In genomic region chr18:43949291-43949690, GRCh38 we compare ENCODE assay signal across 26 cellular contexts.
"Had no signal": no experiment of that assay in that cellular context is flagged by ENCODE, and none has a peak within 500 bp of the region (broad histone marks: within the 10 kb centered on the region; RNA-seq: fewer than 3 reads in every experiment).

No MANE protein-coding gene starts in this region.

- H3K4me3 ChIP-seq: neural progenitor cell, ovary, right atrium auricular region, right lobe of liver, sigmoid colon, skin epidermis, stomach, thoracic aorta, thyroid gland, tibial nerve, upper lobe of left lung, vagina had no signal

- H3K4me1 ChIP-seq: neural progenitor cell, parathyroid adenoma, right atrium auricular region, right lobe of liver, sigmoid colon, stomach, thyroid gland, tibial nerve, upper lobe of left lung, vagina had no signal

- DNase-seq: naive thymus-derived CD4-positive, alpha-beta T cell; natural killer cell; occipital lobe; ovary; posterior cingulate gyrus; retina; right lobe of liver; sigmoid colon; stimulated activated CD4-positive, alpha-beta T cell treated with anti-CD3 and anti-CD28 coated beads, Interleukin-15, amount 100 ng/mL, for 24 hours; stimulated activated CD4-positive, alpha-beta T cell treated with anti-CD3 and anti-CD28 coated beads, Interleukin-2, amount 100 ng/mL, for 24 hours; stimulated activated CD4-positive, alpha-beta T cell treated with anti-CD3 and anti-CD28 coated beads, Interleukin-2, amount 100 ng/mL, for 48 hours; stimulated activated CD4-positive, alpha-beta T cell treated with anti-CD3 and anti-CD28 coated beads, Interleukin-4, amount 100 ng/mL, for 24 hours; stimulated activated naive B cell treated with anti-CD40 and anti-IgM and Interleukin-4, amounts not matched to agents 10 μg/mL and 1 μg/mL and 100 μg/mL, for 72 hours; stimulated activated naive CD4-positive, alpha-beta T cell treated with Interleukin-2 at 50 U/mL for 16 hours; stomach; thyroid gland; trophoblast cell; upper lobe of left lung had no signal

- H2AFZ ChIP-seq: neural progenitor cell, parathyroid adenoma had no signal

- H3K36me3 ChIP-seq: neural progenitor cell, ovary, right atrium auricular region, right lobe of liver, sigmoid colon, stomach, thoracic aorta, thyroid gland, tibial nerve, upper lobe of left lung, vagina had no signal

- H3K27ac ChIP-seq: neural progenitor cell, ovary, parathyroid adenoma, right atrium auricular region, right lobe of liver, sigmoid colon, skin epidermis, stomach, thoracic aorta, thyroid gland, tibial nerve, upper lobe of left lung, vagina had no signal

- H3K79me2 ChIP-seq: parathyroid adenoma had no signal

- H3K9ac ChIP-seq: neural progenitor cell, parathyroid adenoma had no signal

- ATAC-seq: naive thymus-derived CD4-positive, alpha-beta T cell; natural killer cell; right lobe of liver; stimulated activated effector memory CD8-positive, alpha-beta T cell treated with anti-CD3 and anti-CD28 coated beads, Interleukin-12 subunit alpha, Interleukin-12 subunit beta, amount 100 ng/mL, for 72 hours; stimulated activated naive B cell treated with anti-CD40 and anti-IgM and Interleukin-4, amounts not matched to agents 10 μg/mL and 1 μg/mL and 100 μg/mL, for 72 hours had no signal

- H3K4me2 ChIP-seq: neural progenitor cell had no signal

- H3K27me3 ChIP-seq: neural progenitor cell, ovary, right atrium auricular region, right lobe of liver, sigmoid colon, stomach, thyroid gland, tibial nerve, upper lobe of left lung, vagina had no signal

- H3K9me3 ChIP-seq: ovary, right atrium auricular region, right lobe of liver, thoracic aorta, thyroid gland had no signal
